In genomic region chr4:53682908-53683307, GRCh38 we compare ENCODE assay signal across 15 cellular contexts.
A peak's percentile ranks its signal among the peaks of the same experiment; 100 is the strongest.
DNase-seq lines count a peak whose midpoint lies in the region; ATAC-seq and TF ChIP-seq lines count a peak whose summit lies in the region.
"Had no signal": no experiment of that assay in that cellular context is flagged by ENCODE, and none has a peak within 500 bp of the region (broad histone marks: within the 10 kb centered on the region; RNA-seq: fewer than 3 reads in every experiment).

No MANE protein-coding gene starts in this region.

- no peak for TF ChIP-seq RAD21 in SK-N-SH (IDR thresholded peaks at IDR 0.05; ENCODE audit: low read length)

- POLR2A ChIA-PET in SK-N-SH (lab: Yijun Ruan, JAX) = no interaction called here

- TF ChIP-seq EP300 in SK-N-SH (IDR thresholded peaks at IDR 0.05; ENCODE audit: borderline replicate concordance in 1 of 2, low read depth in 1 of 2, low read length in 1 of 2) = no peak

- H3K27ac ChIP-seq in SK-N-SH (ENCODE audit: low read depth in 2 of 2, low read length in 1 of 2) (peak overlapping the region in 1 of 2 experiments; percentile 41; a peak in 1 of 4 replicates), cingulate gyrus (ENCODE audit: low read depth, low read length) (peak overlapping the region; percentile 48), temporal lobe (ENCODE audit: low read depth, low read length) (peak overlapping the region; percentile 19)
- H3K27ac ChIP-seq: 22Rv1 had no signal

- peaks cover 5% of the 10 kb centered on the region for H3F3A ChIP-seq in SK-N-SH (replicated peaks; ENCODE audit: insufficient read depth)

- H3K27ac Mint-ChIP-seq in nephron = peak overlapping the region in 2 of 3 experiments; percentile 50 to 95
- no peak overlapping the region for H3K27ac Mint-ChIP-seq in activated T-cell treated with anti-CD3 and anti-CD28 coated beads, Interleukin-2, amount 50 U/mL, for 24 hours
- H3K27ac Mint-ChIP-seq: CD14-positive monocyte; CD8-positive, alpha-beta T cell had no signal

- H3K9ac ChIP-seq in SK-N-SH = no peak overlapping the region

- no peaks in the 10 kb centered on the region for H3K9me2 ChIP-seq in SK-N-SH

- 91% methylated on average over 2 of the region's 2 CpGs for WGBS in SK-N-SH (ENCODE audit: low lambda C conversion rate)

- H3K4me3 ChIP-seq in SK-N-SH (ENCODE audit: low read depth in 2 of 2, low read length in 1 of 2) = no peak overlapping the region

- H3K4me3 Mint-ChIP-seq in nephron = no peak overlapping the region
- no peak overlapping the region for H3K4me3 Mint-ChIP-seq in activated T-cell treated with anti-CD3 and anti-CD28 coated beads, Interleukin-2, amount 50 U/mL, for 24 hours
- H3K4me3 Mint-ChIP-seq: CD14-positive monocyte; CD8-positive, alpha-beta T cell had no signal

- no peaks in the 10 kb centered on the region for H3K36me3 ChIP-seq in SK-N-SH (replicated peaks in 1 of 2; ENCODE audit: control insufficient read depth in 1 of 2, insufficient read depth in 2 of 2, low read length in 1 of 2)

- H4K20me1 ChIP-seq in SK-N-SH (ENCODE audit: insufficient read depth) = no peaks in the 10 kb centered on the region

- H2AFZ ChIP-seq in SK-N-SH (ENCODE audit: low read depth) = peak overlapping the region; percentile 70; the same call in 1 of the 2 replicates

- ATAC-seq in SK-N-SH treated with all-trans-retinoic acid at 6 μM for 48 hours (no peak), HG03442 (IDR thresholded peaks at IDR 0.05; ENCODE audit: unreplicated experiment) (no peak)
- ATAC-seq: CD8-positive, alpha-beta T cell; HCT116 had no signal

- no peak for TF ChIP-seq CTCF in SK-N-SH (IDR thresholded peaks at IDR 0.05)
- TF ChIP-seq CTCF in nephron (IDR thresholded peaks at IDR 0.05; ENCODE audit: unreplicated experiment in 3 of 3) = no peak

- no peaks in the 10 kb centered on the region for H3K36me3 Mint-ChIP-seq in nephron (ENCODE audit: low read depth)
- H3K36me3 Mint-ChIP-seq in activated T-cell treated with anti-CD3 and anti-CD28 coated beads, Interleukin-2, amount 50 U/mL, for 24 hours (ENCODE audit: low read depth) = no peaks in the 10 kb centered on the region
- H3K36me3 Mint-ChIP-seq: CD14-positive monocyte; CD8-positive, alpha-beta T cell had no signal

- H3K4me2 ChIP-seq in SK-N-SH = no peak overlapping the region

- H3K4me1 ChIP-seq in SK-N-SH (ENCODE audit: control insufficient read depth in 1 of 2, insufficient read depth in 2 of 2, low read depth in 1 of 2, low read length in 1 of 2) = peaks cover 0 to 17% of the 10 kb centered on the region in 2 experiments; a peak in 3 of 4 replicates

- no peaks in the 10 kb centered on the region for H3K27me3 Mint-ChIP-seq in nephron (ENCODE audit: low read depth)
- peaks cover 38% of the 10 kb centered on the region for H3K27me3 Mint-ChIP-seq in activated T-cell treated with anti-CD3 and anti-CD28 coated beads, Interleukin-2, amount 50 U/mL, for 24 hours

- CTCF ChIA-PET in SK-N-SH (lab: Yijun Ruan, JAX) = no interaction called here

- no peaks in the 10 kb centered on the region for H3K9me3 ChIP-seq in SK-N-SH

- peaks cover 34% of the 10 kb centered on the region for H3K4me1 Mint-ChIP-seq in nephron
- peaks cover 4% of the 10 kb centered on the region for H3K4me1 Mint-ChIP-seq in activated T-cell treated with anti-CD3 and anti-CD28 coated beads, Interleukin-2, amount 50 U/mL, for 24 hours (ENCODE audit: low read depth)

- no peaks in the 10 kb centered on the region for H3K79me2 ChIP-seq in SK-N-SH (ENCODE audit: insufficient read depth)

- DNase-seq in SK-N-SH (no peak), NCI-H1694 (lab: John Stamatoyannopoulos, UW) (no peak)
- no peak for DNase-seq in activated T-cell treated with anti-CD3 and anti-CD28 coated beads, Interleukin-2, amount 50 U/mL, for 24 hours
- DNase-seq: CD8-positive, alpha-beta T cell; COR-L47; DMS53; GF-D8 had no signal

- H3K27me3 ChIP-seq in SK-N-SH (ENCODE audit: insufficient read depth) = no peaks in the 10 kb centered on the region

- peaks cover 5% of the 10 kb centered on the region for H3K9me3 Mint-ChIP-seq in nephron
- H3K9me3 Mint-ChIP-seq in activated T-cell treated with anti-CD3 and anti-CD28 coated beads, Interleukin-2, amount 50 U/mL, for 24 hours = peaks cover 3% of the 10 kb centered on the region

TF ChIP-seq in SK-N-SH, 30 proteins besides CTCF, POLR2A, EP300 and RAD21:
- no peak for TF ChIP-seq IRF3 (IDR thresholded peaks at IDR 0.05; ENCODE audit: low read depth, low read length)
TF ChIP-seq in SK-N-SH: peak in this region for 0.

TF ChIP-seq in SK-N-SH treated with all-trans-retinoic acid at 6 μM for 48 hours, 23 proteins besides CTCF, POLR2A, EP300 and RAD21:
- no peak for TF ChIP-seq ZNF70 (CRISPR knock-in tag; IDR thresholded peaks at IDR 0.05)
- TF ChIP-seq PPARA (CRISPR knock-in tag; IDR thresholded peaks at IDR 0.05; ENCODE audit: borderline replicate concordance) = no peak
- no peak for TF ChIP-seq ZC3H10 (CRISPR knock-in tag; IDR thresholded peaks at IDR 0.05)
- TF ChIP-seq GLIS3 (CRISPR knock-in tag; IDR thresholded peaks at IDR 0.05) = no peak
- no peak for TF ChIP-seq ISL1 (CRISPR knock-in tag; IDR thresholded peaks at IDR 0.05)
- TF ChIP-seq RARB (CRISPR knock-in tag; IDR thresholded peaks at IDR 0.05) = no peak
- no peak for TF ChIP-seq CSRNP3 (CRISPR knock-in tag; IDR thresholded peaks at IDR 0.05)
- TF ChIP-seq OSR1 (CRISPR knock-in tag; IDR thresholded peaks at IDR 0.05) = no peak
- no peak for TF ChIP-seq CREB5 (CRISPR knock-in tag; IDR thresholded peaks at IDR 0.05; ENCODE audit: low read depth)
- TF ChIP-seq TCF4 (CRISPR knock-in tag; IDR thresholded peaks at IDR 0.05; ENCODE audit: borderline replicate concordance) = no peak
- TF ChIP-seq BACH2 (CRISPR knock-in tag; IDR thresholded peaks at IDR 0.05; ENCODE audit: borderline replicate concordance) = no peak
- no peak for TF ChIP-seq ESRRG (CRISPR knock-in tag; IDR thresholded peaks at IDR 0.05)
- no peak for TF ChIP-seq POU6F1 (CRISPR knock-in tag; IDR thresholded peaks at IDR 0.05; ENCODE audit: borderline replicate concordance, low read depth)
- TF ChIP-seq ZFP3 (CRISPR knock-in tag; IDR thresholded peaks at IDR 0.05) = no peak
- no peak for TF ChIP-seq CSDC2 (CRISPR knock-in tag; IDR thresholded peaks at IDR 0.05)
- TF ChIP-seq TOX (CRISPR knock-in tag; IDR thresholded peaks at IDR 0.05; ENCODE audit: borderline replicate concordance) = no peak
- TF ChIP-seq ZNF565 (CRISPR knock-in tag; conservative IDR thresholded peaks at IDR 0.05; ENCODE audit: low read depth) = no peak
- no peak for TF ChIP-seq ZNF8 (CRISPR knock-in tag; IDR thresholded peaks at IDR 0.05)
